Comparison of ENCODE assay signal across 14 cellular contexts in genomic region chr3:83946554-83946953, GRCh38.
DNase-seq lines count a peak whose midpoint lies in the region; ATAC-seq, FAIRE-seq and TF ChIP-seq lines count a peak whose summit lies in the region.
"Had no signal": no experiment of that assay in that cellular context is flagged by ENCODE, and none has a peak within 500 bp of the region (broad histone marks: within the 10 kb centered on the region; RNA-seq: fewer than 3 reads in every experiment).

No MANE protein-coding gene starts in this region.

- H3K27me3 ChIP-seq in breast epithelium (no peaks in the 10 kb centered on the region), bronchial epithelial cell (ENCODE audit: control insufficient read depth, insufficient read depth, low read length) (no peaks in the 10 kb centered on the region), prostate gland (replicated peaks; ENCODE audit: insufficient read depth) (no peaks in the 10 kb centered on the region)
- H3K27me3 ChIP-seq: pancreas had no signal

- no TSS peak for BruUV-seq in MCF 10A (replicated peaks; lab: Mats Ljungman, UMichigan)

- H3K27ac ChIP-seq in breast epithelium (no peak overlapping the region), prostate gland (no peak overlapping the region)
- H3K27ac ChIP-seq: pancreas had no signal

- H3K9me3 ChIP-seq in breast epithelium (no peaks in the 10 kb centered on the region), prostate gland (no peaks in the 10 kb centered on the region)
- H3K9me3 ChIP-seq: pancreas had no signal

- FAIRE-seq in bronchial epithelial cell (lab: Jason Lieb, UNC) = no peak
- FAIRE-seq: pancreas had no signal

- POLR2A ChIA-PET in MCF 10A (lab: Yijun Ruan, JAX) = interaction anchor here (0.6 to 2.8 kb wide), 5 partner anchors 11 to 371 kb away, joined by 3 to 25 read pairs (median 4); no protein-coding TSS in a partner anchor

- H3K27me3 Mint-ChIP-seq in MCF 10A (ENCODE audit: insufficient read depth, unreplicated experiment) = no peaks in the 10 kb centered on the region
- H3K27me3 Mint-ChIP-seq: activated CD4-positive, alpha-beta memory T cell treated with anti-CD3 and anti-CD28 coated beads for 36 hours; brain had no signal

- 34% methylated on average over 4 of the region's 4 CpGs for WGBS in prostate gland

- DNase-seq in MCF 10A (ENCODE audit: unreplicated experiment) (peak; percentile 26), breast epithelium (ENCODE audit: low spot score in 2 of 2) (no peak), NOMO-1 treated with dmso at 0.1 percent for 144 hours (lab: John Stamatoyannopoulos, UW; ENCODE audit: unreplicated experiment) (peak; percentile 65), bronchial epithelial cell (ENCODE audit: low read depth) (peak; percentile 21), retinal pigment epithelial cell (ENCODE audit: low read depth) (no peak), cerebellar nuclear complex (lab: John Stamatoyannopoulos, UW) (no peak), prostate gland (ENCODE audit: low spot score) (no peak)
- DNase-seq: activated CD4-positive, alpha-beta memory T cell treated with anti-CD3 and anti-CD28 coated beads for 36 hours; NCI-H1436; NCI-H774; pancreas; T-helper 1 cell had no signal

- H3K4me3 Mint-ChIP-seq in MCF 10A (ENCODE audit: unreplicated experiment) = no peak overlapping the region
- H3K4me3 Mint-ChIP-seq: activated CD4-positive, alpha-beta memory T cell treated with anti-CD3 and anti-CD28 coated beads for 36 hours; brain had no signal

- CTCF ChIA-PET in MCF 10A (lab: Yijun Ruan, JAX) = interaction anchor here (0.5 to 2.6 kb wide), 16 partner anchors 8 to 1791 kb away, joined by 3 to 15 read pairs (median 3); no protein-coding TSS in a partner anchor

- ATAC-seq in GM19463 (IDR thresholded peaks at IDR 0.05; ENCODE audit: unreplicated experiment) = no peak
- ATAC-seq: pancreas had no signal

- peaks cover 18% of the 10 kb centered on the region for H3K4me1 Mint-ChIP-seq in MCF 10A (ENCODE audit: insufficient read depth, unreplicated experiment)

- intact Hi-C loops in MCF 10A (cut with micrococcal nuclease) (no loop called here), breast epithelium (cut with DNase I; ENCODE audit: low total_unique reads) (no loop called here), prostate gland (cut with DNase I) (no loop called here)

- TF ChIP-seq POLR2A in breast epithelium (IDR thresholded peaks at IDR 0.05) (no peak), prostate gland (IDR thresholded peaks at IDR 0.05) (no peak)

- H3K4me1 ChIP-seq in breast epithelium = no peaks in the 10 kb centered on the region
- no peaks in the 10 kb centered on the region for H3K4me1 ChIP-seq in prostate gland (replicated peaks)
- H3K4me1 ChIP-seq: pancreas had no signal

- H3K9me3 Mint-ChIP-seq in MCF 10A (ENCODE audit: unreplicated experiment) = no peaks in the 10 kb centered on the region

- TF ChIP-seq CTCF in MCF 10A (IDR thresholded peaks at IDR 0.05; ENCODE audit: unreplicated experiment) = peak; percentile 14
- TF ChIP-seq CTCF in breast epithelium (IDR thresholded peaks at IDR 0.05) = no peak
- peak; percentile 26 for TF ChIP-seq CTCF in bronchial epithelial cell (IDR thresholded peaks at IDR 0.05; ENCODE audit: insufficient read depth, low read length, severe bottlenecking)
- peak; percentile 49 for TF ChIP-seq CTCF in retinal pigment epithelial cell (conservative IDR thresholded peaks at IDR 0.05; ENCODE audit: low read depth, low read length)
- no peak for TF ChIP-seq CTCF in prostate gland (IDR thresholded peaks at IDR 0.05)

- peak overlapping the region; percentile 89 for H3K27ac Mint-ChIP-seq in MCF 10A (ENCODE audit: low read depth, unreplicated experiment)
- H3K27ac Mint-ChIP-seq: activated CD4-positive, alpha-beta memory T cell treated with anti-CD3 and anti-CD28 coated beads for 36 hours had no signal

- H3K4me3 ChIP-seq in breast epithelium (no peak overlapping the region), bronchial epithelial cell (ENCODE audit: low read depth, low read length) (no peak overlapping the region), retinal pigment epithelial cell (ENCODE audit: low read length) (no peak overlapping the region), prostate gland (no peak overlapping the region)
- H3K4me3 ChIP-seq: pancreas had no signal

- peaks cover 3% of the 10 kb centered on the region for H3K36me3 ChIP-seq in breast epithelium
- H3K36me3 ChIP-seq in bronchial epithelial cell (ENCODE audit: control insufficient read depth, insufficient read depth, low read length) = no peaks in the 10 kb centered on the region
- no peaks in the 10 kb centered on the region for H3K36me3 ChIP-seq in prostate gland
- H3K36me3 ChIP-seq: pancreas had no signal

- H3K36me3 Mint-ChIP-seq in MCF 10A (ENCODE audit: insufficient read depth, unreplicated experiment) = peaks cover 4% of the 10 kb centered on the region
- H3K36me3 Mint-ChIP-seq: activated CD4-positive, alpha-beta memory T cell treated with anti-CD3 and anti-CD28 coated beads for 36 hours; brain had no signal

Comparison
In these comparisons a context has a peak if more than half of its experiments do, and no peak if none do; other contexts are left out.
1. DNase-seq: peak in MCF 10A (single experiment), NOMO-1 treated with dmso at 0.1 percent for 144 hours (single experiment) and bronchial epithelial cell (single experiment); none in breast epithelium (0 of 2), retinal pigment epithelial cell (single experiment), cerebellar nuclear complex (0 of 2) and prostate gland (single experiment).
2. CTCF ChIP-seq: peak in MCF 10A (single experiment), bronchial epithelial cell (single experiment) and retinal pigment epithelial cell (single experiment); none in breast epithelium (0 of 3) and prostate gland (0 of 4).